Comparison of ENCODE assay signal across 7 cellular contexts in genomic region chr11:191490-192478, GRCh38. TPM values are rescaled to one million over a fixed set of nuclear protein-coding genes. Genes with fewer than 3 reads are reported as not detected.
DNase-seq lines count a peak whose midpoint lies in the region; ATAC-seq and TF ChIP-seq lines count a peak whose summit lies in the region.
"Not testable (repeated sequence)": the region's sequence is repeated elsewhere in the genome, so short reads cannot be mapped to it uniquely, and the experiment has no call there.

No MANE protein-coding gene starts in this region.

- H3K36me3 Mint-ChIP-seq in activated naive CD8-positive, alpha-beta T cell treated with anti-CD3 and anti-CD28 coated beads, Interleukin-2, amount 10 ng/mL, durations not matched to agents 7 days and 5 days; memory B cell: not testable (repeated sequence)

- POLR2A ChIA-PET in activated naive CD8-positive, alpha-beta T cell treated with anti-CD3 and anti-CD28 coated beads, Interleukin-2, amount 10 ng/mL, durations not matched to agents 7 days and 5 days (lab: Charles Lee), result not testable (repeated sequence)

- not testable (repeated sequence) for DNase-seq in GM12864 (ENCODE audit: low read depth); fibroblast of pulmonary artery (ENCODE audit: low read depth)
- DNase-seq in MG63 (peak; percentile 41), memory B cell (ENCODE audit: low spot score in 2 of 2) (peak; percentile 53 to 54)
- DNase-seq in activated CD4-positive, alpha-beta T cell treated with anti-CD3 and anti-CD28 coated beads, Interleukin-2, amount 50 U/mL, for 48 hours, result peak; percentile 52 to 60
- DNase-seq in activated naive CD8-positive, alpha-beta T cell treated with anti-CD3 and anti-CD28 coated beads, Interleukin-2, amount 10 ng/mL, durations not matched to agents 7 days and 5 days, result peak; percentile 65
- peak; percentile 1 to 31 for DNase-seq in stimulated activated CD4-positive, alpha-beta T cell treated with anti-CD3 and anti-CD28 coated beads, Interleukin-15, amount 100 ng/mL, for 1 hour (ENCODE audit: low read depth in 1 of 2, low spot score in 1 of 2)

- peak; percentile 80 for ATAC-seq in activated naive CD8-positive, alpha-beta T cell treated with anti-CD3 and anti-CD28 coated beads, Interleukin-2, amount 10 ng/mL, durations not matched to agents 7 days and 5 days (ENCODE audit: low read depth)
- peak; percentile 75 for ATAC-seq in memory B cell (ENCODE audit: low read depth)

- not testable (repeated sequence) for H3K36me3 ChIP-seq in MG63

- H3K9me3 Mint-ChIP-seq in activated naive CD8-positive, alpha-beta T cell treated with anti-CD3 and anti-CD28 coated beads, Interleukin-2, amount 10 ng/mL, durations not matched to agents 7 days and 5 days; memory B cell: not testable (repeated sequence)

- not testable (repeated sequence) for H3K4me3 Mint-ChIP-seq in activated naive CD8-positive, alpha-beta T cell treated with anti-CD3 and anti-CD28 coated beads, Interleukin-2, amount 10 ng/mL, durations not matched to agents 7 days and 5 days; memory B cell

- H3K27me3 ChIP-seq in MG63, result not testable (repeated sequence)

- peak; percentile 41 for TF ChIP-seq CTCF in GM12864 (IDR thresholded peaks at IDR 0.05; ENCODE audit: low read depth, low read length, missing control alignments)
- TF ChIP-seq CTCF in fibroblast of pulmonary artery (IDR thresholded peaks at IDR 0.05; ENCODE audit: low read length, missing control alignments), result peak; percentile 18

- H3K9me3 ChIP-seq in MG63, result not testable (repeated sequence)

- not testable (repeated sequence) for H3K27me3 Mint-ChIP-seq in activated naive CD8-positive, alpha-beta T cell treated with anti-CD3 and anti-CD28 coated beads, Interleukin-2, amount 10 ng/mL, durations not matched to agents 7 days and 5 days; memory B cell

- not testable (repeated sequence) for H3K4me3 ChIP-seq in GM12864 (ENCODE audit: low read depth, low read length); MG63; fibroblast of pulmonary artery (replicated peaks; ENCODE audit: low read depth, low read length)

- H3K27ac Mint-ChIP-seq in activated naive CD8-positive, alpha-beta T cell treated with anti-CD3 and anti-CD28 coated beads, Interleukin-2, amount 10 ng/mL, durations not matched to agents 7 days and 5 days, result peak overlapping the region; percentile 60
- H3K27ac Mint-ChIP-seq in memory B cell, result not testable (repeated sequence)

- not testable (repeated sequence) for H3K4me1 Mint-ChIP-seq in activated naive CD8-positive, alpha-beta T cell treated with anti-CD3 and anti-CD28 coated beads, Interleukin-2, amount 10 ng/mL, durations not matched to agents 7 days and 5 days; memory B cell

RNA-seq across cellular contexts. Expression of gene SCGB1C1, which starts 1.1 kb away (rescaled TPM):
- not detected in 2 replicates for total RNA-seq in MG63 (2014; rRNA removed; shearing (Covaris generic); ENCODE audit: low replicate concordance)
- not detected for total RNA-seq in activated naive CD8-positive, alpha-beta T cell treated with anti-CD3 and anti-CD28 coated beads, Interleukin-2, amount 10 ng/mL, durations not matched to agents 7 days and 5 days

RNA-seq across cellular contexts. Expression of gene BET1L, which starts 15.4 kb away (rescaled TPM):
- total RNA-seq in MG63 (2014; rRNA removed; shearing (Covaris generic); ENCODE audit: low replicate concordance), result 28.2 and 29.0 TPM in 2 replicates
- 10 to 100 TPM; 56.9 to 61.9 TPM for total RNA-seq in activated naive CD8-positive, alpha-beta T cell treated with anti-CD3 and anti-CD28 coated beads, Interleukin-2, amount 10 ng/mL, durations not matched to agents 7 days and 5 days

RNA-seq across cellular contexts. Expression of gene RIC8A, which starts 15.7 kb away (rescaled TPM):
- 142 and 222 TPM in 2 replicates for total RNA-seq in MG63 (2014; rRNA removed; shearing (Covaris generic); ENCODE audit: low replicate concordance)
- total RNA-seq in activated naive CD8-positive, alpha-beta T cell treated with anti-CD3 and anti-CD28 coated beads, Interleukin-2, amount 10 ng/mL, durations not matched to agents 7 days and 5 days, result 100 to 1,000 TPM; 102 to 111 TPM

RNA-seq across cellular contexts. Expression of gene SIRT3, which starts 44.4 kb away (rescaled TPM):
- 15.1 and 24.9 TPM in 2 replicates for total RNA-seq in MG63 (2014; rRNA removed; shearing (Covaris generic); ENCODE audit: low replicate concordance)
- 10 to 100 TPM; 24.3 to 25.2 TPM for total RNA-seq in activated naive CD8-positive, alpha-beta T cell treated with anti-CD3 and anti-CD28 coated beads, Interleukin-2, amount 10 ng/mL, durations not matched to agents 7 days and 5 days

RNA-seq across cellular contexts. Expression of gene PSMD13, which starts 45.0 kb away (rescaled TPM):
- total RNA-seq in MG63 (2014; rRNA removed; shearing (Covaris generic); ENCODE audit: low replicate concordance), result 219 and 287 TPM in 2 replicates
- 100 to 1,000 TPM; 130 to 131 TPM for total RNA-seq in activated naive CD8-positive, alpha-beta T cell treated with anti-CD3 and anti-CD28 coated beads, Interleukin-2, amount 10 ng/mL, durations not matched to agents 7 days and 5 days
